In genomic region chr5:110159202-110159601, GRCh38 we compare ENCODE assay signal across 19 cellular contexts.
A peak's percentile ranks its signal among the peaks of the same experiment; 100 is the strongest.
DNase-seq lines count a peak whose midpoint lies in the region; ATAC-seq and TF ChIP-seq lines count a peak whose summit lies in the region.
"Had no signal": no experiment of that assay in that cellular context is flagged by ENCODE, and none has a peak within 500 bp of the region (broad histone marks: within the 10 kb centered on the region; RNA-seq: fewer than 3 reads in every experiment).

No MANE protein-coding gene starts in this region.

- DNase-seq in EH (ENCODE audit: low read depth) (peak; percentile 6), RPMI7951 (ENCODE audit: low read depth) (peak; percentile 15), choroid plexus epithelial cell (ENCODE audit: low read depth) (peak; percentile 76), kidney tubule cell (ENCODE audit: low spot score) (peak; percentile 49), NCI-H524 (lab: John Stamatoyannopoulos, UW) (no peak), right cardiac atrium (no peak), SHP77 (lab: John Stamatoyannopoulos, UW) (no peak)
- DNase-seq in activated naive CD4-positive, alpha-beta T cell (lab: John Stamatoyannopoulos, UW): no peak
- DNase-seq: activated CD4-positive, alpha-beta T cell treated with anti-CD3 and anti-CD28 coated beads, Interleukin-2, amount 50 U/mL, for 1 hour; activated naive CD8-positive, alpha-beta T cell treated with anti-CD3 and anti-CD28 coated beads, Interleukin-2, amount 10 ng/mL, durations not matched to agents 7 days and 5 days; activated T-cell treated with anti-CD3 and anti-CD28 coated beads, Interleukin-2, amount 50 U/mL, for 24 hours; cortex of kidney; naive thymus-derived CD4-positive, alpha-beta T cell; NCI-H1694; NCI-H345; posterior cingulate gyrus; stimulated activated naive CD8-positive, alpha-beta T cell treated with anti-CD3 and anti-CD28 coated beads, Interleukin-15, Interleukin-2, amounts not matched to agents 100 U/mL and 50 U/mL, for 24 hours; upper lobe of right lung had no signal

- H3K27ac ChIP-seq in right cardiac atrium (ENCODE audit: low read length): no peak overlapping the region
- H3K27ac ChIP-seq: upper lobe of right lung had no signal

- 59% methylated on average over 1 of the region's 1 CpG for WGBS in right cardiac atrium

- no peak for ATAC-seq in right cardiac atrium
- ATAC-seq: esophagus mucosa; naive thymus-derived CD4-positive, alpha-beta T cell; stimulated activated naive CD8-positive, alpha-beta T cell treated with anti-CD3 and anti-CD28 coated beads, Interleukin-15, Interleukin-2, amounts not matched to agents 100 U/mL and 50 U/mL, for 24 hours; upper lobe of right lung had no signal

- no peaks in the 10 kb centered on the region for H3K27me3 ChIP-seq in right cardiac atrium (ENCODE audit: control insufficient read depth, insufficient read depth)
- H3K27me3 ChIP-seq: upper lobe of right lung had no signal

- no peak for TF ChIP-seq CTCF in choroid plexus epithelial cell (conservative IDR thresholded peaks at IDR 0.05; ENCODE audit: low read depth, low read length)

- no peaks in the 10 kb centered on the region for H3K9me3 ChIP-seq in right cardiac atrium (ENCODE audit: control insufficient read depth, low read length)
- H3K9me3 ChIP-seq: upper lobe of right lung had no signal

- no peaks in the 10 kb centered on the region for H3K4me1 ChIP-seq in right cardiac atrium (ENCODE audit: control insufficient read depth, insufficient read depth, low read length)
- H3K4me1 ChIP-seq: upper lobe of right lung had no signal

- intact Hi-C loops in right cardiac atrium (cut with DNase I): no loop called here

- H3K4me3 ChIP-seq in choroid plexus epithelial cell (ENCODE audit: low read depth, low read length) (no peak overlapping the region), right cardiac atrium (ENCODE audit: low read length) (no peak overlapping the region)
- H3K4me3 ChIP-seq: upper lobe of right lung had no signal

Comparison
In these comparisons a context has a peak if more than half of its experiments do, and no peak if none do; other contexts are left out.
1. DNase-seq: peak in EH (single experiment), RPMI7951 (single experiment), choroid plexus epithelial cell (single experiment) and kidney tubule cell (single experiment); none in NCI-H524 (0 of 2), right cardiac atrium (0 of 3), SHP77 (0 of 2) and activated naive CD4-positive, alpha-beta T cell (0 of 4).